ENCODE assay signal across 20 cellular contexts in the genomic region with DNA sequence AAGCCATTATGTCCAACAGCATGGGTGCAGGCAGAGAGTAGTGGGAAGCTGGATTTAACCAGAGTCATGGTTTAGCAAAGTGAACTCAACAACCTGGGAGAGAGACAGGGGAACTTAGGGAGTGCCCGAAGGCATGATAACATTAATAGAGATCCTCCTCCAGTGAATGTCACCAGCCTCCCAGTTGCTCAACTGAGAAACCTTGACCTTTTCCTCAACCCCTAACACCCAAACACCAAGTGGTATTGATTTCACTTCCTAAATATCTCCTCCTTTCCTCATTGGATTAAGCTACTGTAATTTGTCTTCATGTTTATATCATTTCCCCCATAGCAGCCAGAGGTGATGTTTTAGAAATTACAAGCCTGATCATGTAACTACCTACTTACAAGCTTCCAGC.
"Had no signal": no experiment of that assay in that cellular context is flagged by ENCODE, and none has a peak within 500 bp of the region (broad histone marks: within the 10 kb centered on the region; RNA-seq: fewer than 3 reads in every experiment).

No MANE protein-coding gene starts in this region.

- ATAC-seq: activated CD8-positive, alpha-beta T cell treated with anti-CD3 and anti-CD28 coated beads, Interleukin-2, amount 10 ng/mL, durations not matched to agents 7 days and 5 days; left colon; stimulated activated naive CD8-positive, alpha-beta T cell treated with anti-CD3 and anti-CD28 coated beads, Interleukin-15, Interleukin-2, amounts not matched to agents 100 U/mL and 50 U/mL, for 24 hours had no signal

- H3K4me3 ChIP-seq: tibial nerve, uterus had no signal

- H3K4me3 Mint-ChIP-seq: activated CD4-positive, alpha-beta T cell treated with anti-CD3 and anti-CD28 coated beads, Interleukin-2, amount 10 ng/mL, durations not matched to agents 7 days and 5 days; activated CD8-positive, alpha-beta T cell treated with anti-CD3 and anti-CD28 coated beads, Interleukin-2, amount 10 ng/mL, durations not matched to agents 7 days and 5 days; activated naive CD8-positive, alpha-beta T cell treated with anti-CD3 and anti-CD28 coated beads, Interleukin-2, amount 10 ng/mL, durations not matched to agents 7 days and 5 days; activated T-cell treated with anti-CD3 and anti-CD28 coated beads, Interleukin-2, amount 50 U/mL, for 24 hours; brain had no signal

- H3K4me1 ChIP-seq: tibial nerve, uterus had no signal

- H3K27me3 Mint-ChIP-seq: brain had no signal

- FAIRE-seq: colon, islet of Langerhans had no signal

- DNase-seq: activated CD4-positive, alpha-beta T cell treated with anti-CD3 and anti-CD28 coated beads, Interleukin-2, amount 10 ng/mL, durations not matched to agents 7 days and 5 days; activated CD8-positive, alpha-beta T cell treated with anti-CD3 and anti-CD28 coated beads, Interleukin-2, amount 10 ng/mL, durations not matched to agents 7 days and 5 days; activated naive CD4-positive, alpha-beta T cell treated with Interleukin-2 at 50 U/mL for 16 hours; activated naive CD8-positive, alpha-beta T cell treated with anti-CD3 and anti-CD28 coated beads, Interleukin-2, amount 10 ng/mL, durations not matched to agents 7 days and 5 days; activated T-cell treated with anti-CD3 and anti-CD28 coated beads, Interleukin-2, amount 50 U/mL, for 24 hours; central memory CD4-positive, alpha-beta T cell; erythroblast; foreskin melanocyte; glutamatergic neuron; hippocampal formation; left colon; occipital lobe; retina; stimulated activated naive CD8-positive, alpha-beta T cell treated with anti-CD3 and anti-CD28 coated beads, Interleukin-15, Interleukin-2, amounts not matched to agents 100 U/mL and 50 U/mL, for 24 hours; uterus had no signal

- H3K27ac ChIP-seq: tibial nerve, uterus had no signal

- H3K36me3 Mint-ChIP-seq: activated naive CD8-positive, alpha-beta T cell treated with anti-CD3 and anti-CD28 coated beads, Interleukin-2, amount 10 ng/mL, durations not matched to agents 7 days and 5 days had no signal

- H3K36me3 ChIP-seq: tibial nerve, uterus had no signal

- H3K27ac Mint-ChIP-seq: activated CD4-positive, alpha-beta T cell treated with anti-CD3 and anti-CD28 coated beads, Interleukin-2, amount 10 ng/mL, durations not matched to agents 7 days and 5 days; activated CD8-positive, alpha-beta T cell treated with anti-CD3 and anti-CD28 coated beads, Interleukin-2, amount 10 ng/mL, durations not matched to agents 7 days and 5 days; activated naive CD8-positive, alpha-beta T cell treated with anti-CD3 and anti-CD28 coated beads, Interleukin-2, amount 10 ng/mL, durations not matched to agents 7 days and 5 days; activated T-cell treated with anti-CD3 and anti-CD28 coated beads, Interleukin-2, amount 50 U/mL, for 24 hours; activated T-helper 2 cell treated with anti-CD3 and anti-CD28 coated beads, Interferon-gamma antibody, Interleukin-2, Interleukin-4, amounts not matched to agents 10 μg/mL and 5 μg/mL and 100 μg/mL, durations not matched to agents 14 hours and 24 hours and 36 hours; brain had no signal

- H3K9me3 ChIP-seq: uterus had no signal

- H3K27me3 ChIP-seq: tibial nerve, uterus had no signal
